17 cellular contexts compared by ENCODE assay signal in the genomic region with DNA sequence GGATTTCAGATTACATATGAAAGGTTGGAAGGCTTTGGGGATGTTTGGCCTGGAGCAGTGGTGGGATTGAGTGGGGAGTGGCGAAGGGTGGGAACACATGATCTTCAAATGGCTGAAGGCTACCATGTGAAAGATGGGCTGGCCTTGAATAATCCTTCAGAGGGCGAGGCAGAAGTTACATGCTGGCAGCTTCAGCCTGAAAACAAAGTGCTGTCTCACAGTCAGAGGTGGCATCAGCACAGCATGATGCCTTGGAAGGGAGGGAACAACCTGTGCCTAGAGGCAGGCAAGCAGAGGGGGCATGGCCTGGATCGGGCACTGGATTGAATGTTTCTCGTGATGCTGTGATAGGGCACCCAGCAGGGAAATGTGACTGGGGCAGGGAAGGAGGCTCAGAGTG.
DNase-seq lines count a peak whose midpoint lies in the region; ATAC-seq and TF ChIP-seq lines count a peak whose summit lies in the region.
"Had no signal": no experiment of that assay in that cellular context is flagged by ENCODE, and none has a peak within 500 bp of the region (broad histone marks: within the 10 kb centered on the region; RNA-seq: fewer than 3 reads in every experiment).

No MANE protein-coding gene starts in this region.

- no peak overlapping the region for H3K4me3 ChIP-seq in WERI-Rb-1 (ENCODE audit: low read depth, low read length)

- no peak for ATAC-seq in HG02571 (IDR thresholded peaks at IDR 0.05; ENCODE audit: unreplicated experiment)
- ATAC-seq: CD8-positive, alpha-beta T cell had no signal

- no peak for TF ChIP-seq CTCF in WERI-Rb-1 (IDR thresholded peaks at IDR 0.05; ENCODE audit: low read depth, low read length)

- no peaks in the 10 kb centered on the region for H3K36me3 ChIP-seq in WERI-Rb-1

- DNase-seq in DMS 273 (lab: John Stamatoyannopoulos, UW; ENCODE audit: unreplicated experiment) (peak; percentile 10), DMS 273 treated with DMSO at 0.1 percent for 48 hours (lab: John Stamatoyannopoulos, UW) (no peak), NCI-H1417 treated with DMSO at 0.1 percent for 48 hours (lab: John Stamatoyannopoulos, UW) (peak; percentile 38), WERI-Rb-1 (no peak), iPS-NIHi7 (ENCODE audit: extremely low spot score) (peak; percentile 30), NCI-H1930 (lab: John Stamatoyannopoulos, UW) (no peak)
- DNase-seq in activated effector memory CD4-positive, alpha-beta T cell treated with Interleukin-2 at 50 U/mL for 16 hours = no peak
- DNase-seq: CD8-positive, alpha-beta T cell; HCEC 1CT; IMR-90; Kasumi-1; NCI-H1694; NCI-H226; NCI-H82; SHP77 treated with DMSO at 0.1 percent for 48 hours had no signal

- peak overlapping the region; percentile 97 for H3K27ac ChIP-seq in WERI-Rb-1
- H3K27ac ChIP-seq: 22Rv1 had no signal

- no peaks in the 10 kb centered on the region for H3K27me3 ChIP-seq in WERI-Rb-1 (ENCODE audit: insufficient read depth, low read depth, severe bottlenecking)

- no peaks in the 10 kb centered on the region for H3K9me3 ChIP-seq in WERI-Rb-1 (ENCODE audit: severe bottlenecking)

Comparison
In these comparisons a context has a peak if more than half of its experiments do, and no peak if none do; other contexts are left out.
1. DNase-seq: peak in DMS 273 (single experiment), NCI-H1417 treated with DMSO at 0.1 percent for 48 hours (single experiment) and iPS-NIHi7 (single experiment); none in DMS 273 treated with DMSO at 0.1 percent for 48 hours (single experiment), WERI-Rb-1 (single experiment), NCI-H1930 (0 of 2) and activated effector memory CD4-positive, alpha-beta T cell treated with Interleukin-2 at 50 U/mL for 16 hours (single experiment).